Comparison of ENCODE assay signal across 9 cellular contexts in the genomic region with DNA sequence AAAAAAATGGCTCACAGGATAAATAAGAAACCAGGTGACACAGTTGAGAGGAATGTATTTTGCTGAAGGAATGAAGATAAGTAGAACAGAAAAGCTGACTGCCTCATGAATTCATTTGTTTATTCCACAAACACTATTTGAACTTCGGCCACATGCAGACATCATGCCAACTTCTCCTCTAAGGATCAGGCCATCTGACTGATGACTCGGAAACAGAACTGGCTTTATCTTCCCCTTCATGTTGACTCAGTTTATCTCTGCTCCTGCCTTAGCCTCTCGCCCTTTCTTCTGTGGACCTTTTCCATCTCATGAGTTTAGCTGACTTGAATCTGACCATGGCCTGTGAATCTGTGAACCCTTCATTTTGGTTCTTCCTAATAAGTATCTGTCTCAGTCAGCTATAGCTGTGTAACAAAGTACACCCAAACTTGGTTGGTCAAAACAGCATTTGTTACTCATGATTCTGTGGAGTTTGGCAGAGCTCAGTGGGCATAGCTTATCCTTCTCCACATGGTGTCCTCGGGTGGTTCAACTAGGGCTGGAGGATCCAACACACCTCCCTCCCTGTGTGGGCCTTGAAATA. TPM values are rescaled to one million over a fixed set of nuclear protein-coding genes. Genes with fewer than 3 reads are reported as not detected.
DNase-seq lines count a peak whose midpoint lies in the region; ATAC-seq and TF ChIP-seq lines count a peak whose summit lies in the region.
"Had no signal": no experiment of that assay in that cellular context is flagged by ENCODE, and none has a peak within 500 bp of the region (broad histone marks: within the 10 kb centered on the region; RNA-seq: fewer than 3 reads in every experiment).

No MANE protein-coding gene starts in this region.

- H3K4me1 ChIP-seq in DOHH2 (ENCODE audit: control insufficient read depth, low read length) (peaks cover 66% of the 10 kb centered on the region), Peyer's patch (peaks cover 0 to 28% (median 14%) of the 10 kb centered on the region in 4 donors), endodermal cell (ENCODE audit: control insufficient read depth, insufficient read depth, low read length) (no peaks in the 10 kb centered on the region)

- H3K4me3 Mint-ChIP-seq in endodermal cell (no peak overlapping the region), nephron progenitor cell (no peak overlapping the region)

- H3K27ac Mint-ChIP-seq in endodermal cell (no peak overlapping the region), nephron progenitor cell (no peak overlapping the region)

- H4K20me1 ChIP-seq in DOHH2 (ENCODE audit: control insufficient read depth, insufficient read depth, low read depth, low read length): no peaks in the 10 kb centered on the region

- H3K27me3 Mint-ChIP-seq in endodermal cell (ENCODE audit: insufficient read depth) (no peaks in the 10 kb centered on the region), nephron progenitor cell (ENCODE audit: low read depth, poor library complexity) (peaks cover 22% of the 10 kb centered on the region)

- no peaks in the 10 kb centered on the region for H3K79me2 ChIP-seq in DOHH2 (ENCODE audit: control insufficient read depth, low read length)

- peak overlapping the region; percentile 91 for H3K4me2 ChIP-seq in DOHH2 (ENCODE audit: low read length)

- H3K27me3 ChIP-seq in DOHH2 (ENCODE audit: control insufficient read depth, low read length): no peaks in the 10 kb centered on the region
- no peaks in the 10 kb centered on the region for H3K27me3 ChIP-seq in Peyer's patch
- H3K27me3 ChIP-seq in endodermal cell (ENCODE audit: control insufficient read depth, insufficient read depth, low read length, poor library complexity, severe bottlenecking): no peaks in the 10 kb centered on the region

- peaks cover 7% of the 10 kb centered on the region for H3K36me3 ChIP-seq in DOHH2 (ENCODE audit: control insufficient read depth, low read length)
- H3K36me3 ChIP-seq in Peyer's patch: no peaks in the 10 kb centered on the region
- no peaks in the 10 kb centered on the region for H3K36me3 ChIP-seq in endodermal cell (ENCODE audit: control insufficient read depth, insufficient read depth, low read length)

- H3K4me3 ChIP-seq in DOHH2 (ENCODE audit: low read length) (peak overlapping the region; percentile 67), Peyer's patch (no peak overlapping the region), endodermal cell (ENCODE audit: low read length) (peak overlapping the region; percentile 49)

- peaks cover 54% of the 10 kb centered on the region for H3F3A ChIP-seq in DOHH2 (ENCODE audit: control insufficient read depth, insufficient read depth)

- H3K9me2 ChIP-seq in DOHH2 (replicated peaks; ENCODE audit: control insufficient read depth, low read length): no peaks in the 10 kb centered on the region

- H3K4me1 Mint-ChIP-seq in endodermal cell (no peaks in the 10 kb centered on the region), nephron progenitor cell (no peaks in the 10 kb centered on the region)

- H3K9me3 ChIP-seq in DOHH2 (ENCODE audit: control insufficient read depth, insufficient read depth, low read length) (peaks cover 4% of the 10 kb centered on the region), Peyer's patch (no peaks in the 10 kb centered on the region), endodermal cell (ENCODE audit: control insufficient read depth, low read length) (peaks cover 10% of the 10 kb centered on the region)

- H3K9ac ChIP-seq in endodermal cell (ENCODE audit: extremely low read depth, low read length, poor library complexity, severe bottlenecking): no peak overlapping the region

- ATAC-seq in GM18505 (IDR thresholded peaks at IDR 0.05; ENCODE audit: unreplicated experiment): no peak

- TF ChIP-seq POLR2A in Peyer's patch (IDR thresholded peaks at IDR 0.05) (no peak), GM18505 (IDR thresholded peaks at IDR 0.05; ENCODE audit: borderline replicate concordance, extremely low read depth, insufficient read depth, insufficient read length) (no peak)

- WGBS in endodermal cell (ENCODE audit: insufficient coverage in 1 of 2, insufficient read length in 1 of 2), 2 experiments: 86 to 90% methylated on average over 3 to 4 of the region's 4 CpGs

- no peaks in the 10 kb centered on the region for H3K36me3 Mint-ChIP-seq in endodermal cell (ENCODE audit: low read depth)
- no peaks in the 10 kb centered on the region for H3K36me3 Mint-ChIP-seq in nephron progenitor cell (ENCODE audit: low read depth)

- DNase-seq in Peyer's patch: no peak
- DNase-seq in endodermal cell: no peak
- DNase-seq in renal cortical epithelial cell (ENCODE audit: low read depth): peak; percentile 57
- DNase-seq in nephron progenitor cell: no peak
- no peak for DNase-seq in islet precursor cell
- no peak for DNase-seq in occipital lobe (lab: John Stamatoyannopoulos, UW)
- DNase-seq: NCI-H1092 had no signal

- H3K27ac ChIP-seq in DOHH2 (ENCODE audit: low read depth, low read length): peak overlapping the region; percentile 99
- peak overlapping the region; percentile 33 to 69 (median 53) for H3K27ac ChIP-seq in Peyer's patch
- H3K27ac ChIP-seq in endodermal cell (ENCODE audit: low read depth, low read length): no peak overlapping the region

- H3K9me3 Mint-ChIP-seq in endodermal cell (peaks cover 8% of the 10 kb centered on the region), nephron progenitor cell (peaks cover 5% of the 10 kb centered on the region)

- TF ChIP-seq CTCF in DOHH2 (IDR thresholded peaks at IDR 0.05; ENCODE audit: low read depth, low read length, poor library complexity, severe bottlenecking) (no peak), Peyer's patch (IDR thresholded peaks at IDR 0.05) (no peak), endodermal cell (conservative IDR thresholded peaks at IDR 0.05) (no peak), nephron progenitor cell (IDR thresholded peaks at IDR 0.05) (no peak)

RNA-seq across cellular contexts. Expression of a gene that starts 44.0 kb away (rescaled TPM):
- total RNA-seq in Peyer's patch (10 to 100 TPM in 1 of 4 donors, 1 to 10 TPM in 2, under 1 TPM in 1; 0.35 to 10.7 (median 1.3) TPM), endodermal cell (under 1 TPM; 0.13 to 0.53 TPM), renal cortical epithelial cell (0.17 and 0.20 TPM in 2 replicates), occipital lobe (16.5 TPM)
- 1.1 TPM for polyA plus RNA-seq in endodermal cell (2013, experiment 1 of 2)
- 0.87 TPM for polyA plus RNA-seq in endodermal cell (2013, experiment 2 of 2)

Comparison
In these comparisons a context has a peak if more than half of its experiments do, and no peak if none do; other contexts are left out.
1. H3K4me3 ChIP-seq: peak in DOHH2 (single experiment) and endodermal cell (single experiment); none in Peyer's patch (0 of 4).